22 cellular contexts compared by ENCODE assay signal in the genomic region with DNA sequence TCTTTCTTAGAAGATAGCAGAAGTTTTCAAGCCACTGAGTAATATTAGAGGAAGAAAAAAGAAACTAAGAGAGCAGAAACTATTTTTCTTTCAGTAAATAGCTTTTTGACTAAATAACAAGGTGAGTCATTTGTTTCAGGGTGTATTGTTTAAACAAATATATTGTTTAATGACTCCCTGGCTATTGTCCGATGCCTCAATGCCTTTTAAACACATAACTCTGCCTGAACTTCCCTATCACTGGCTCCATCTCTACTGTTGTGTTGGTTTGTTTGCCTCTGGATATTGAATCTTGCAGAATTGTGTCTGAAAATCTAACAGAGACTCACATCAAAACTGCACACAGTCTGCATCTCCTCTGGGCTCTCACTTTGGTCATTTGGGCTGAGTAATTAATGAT.
"Had no signal": no experiment of that assay in that cellular context is flagged by ENCODE, and none has a peak within 500 bp of the region (broad histone marks: within the 10 kb centered on the region; RNA-seq: fewer than 3 reads in every experiment).

No MANE protein-coding gene starts in this region.

- H3K4me3 ChIP-seq: esophagus squamous epithelium, left lung, lower lobe of right lung, pancreas, spleen, tibial artery, upper lobe of left lung, uterus had no signal

- H3K27me3 ChIP-seq: esophagus squamous epithelium, left lung, pancreas, spleen, tibial artery, upper lobe of left lung, uterus had no signal

- H3K36me3 ChIP-seq: esophagus squamous epithelium, left lung, lower lobe of right lung, pancreas, spleen, tibial artery, upper lobe of left lung, uterus had no signal

- DNase-seq: cortex of kidney; effector memory CD4-positive, alpha-beta T cell; esophagus squamous epithelium; foreskin fibroblast; hypothalamus; kidney glomerular epithelial cell; left lung; lower lobe of right lung; midbrain; naive B cell; occipital lobe; pancreas; spleen; stimulated activated CD4-positive, alpha-beta T cell treated with anti-CD3 and anti-CD28 coated beads, Interleukin-15, amount 100 ng/mL, for 24 hours; stimulated activated CD4-positive, alpha-beta T cell treated with anti-CD3 and anti-CD28 coated beads, Interleukin-1b, Interleukin-23, amount 100 ng/mL, for 48 hours; stimulated activated CD4-positive, alpha-beta T cell treated with anti-CD3 and anti-CD28 coated beads, Interleukin-4, amount 100 ng/mL, for 24 hours; tibial artery; upper lobe of left lung; uterus had no signal

- H3K27ac ChIP-seq: epithelial cell of prostate, esophagus squamous epithelium, left lung, lower lobe of right lung, pancreas, spleen, tibial artery, uterus had no signal

- H3K4me1 ChIP-seq: esophagus squamous epithelium, left lung, lower lobe of right lung, pancreas, spleen, tibial artery, uterus had no signal

- ATAC-seq: left lung; lower lobe of right lung; pancreas; sciatic nerve; stimulated activated memory B cell treated with anti-CD40 and anti-IgM and Interleukin-4, amounts not matched to agents 10 μg/mL and 1 μg/mL and 100 μg/mL, for 72 hours had no signal

- H3K9me3 ChIP-seq: esophagus squamous epithelium, left lung, lower lobe of right lung, pancreas, spleen, tibial artery, upper lobe of left lung, uterus had no signal
